In genomic region chr5:124330595-124330994, GRCh38 we compare ENCODE assay signal across 17 cellular contexts.
DNase-seq lines count a peak whose midpoint lies in the region; ATAC-seq and TF ChIP-seq lines count a peak whose summit lies in the region.
"Had no signal": no experiment of that assay in that cellular context is flagged by ENCODE, and none has a peak within 500 bp of the region (broad histone marks: within the 10 kb centered on the region; RNA-seq: fewer than 3 reads in every experiment).

No MANE protein-coding gene starts in this region.

- no peak overlapping the region for H3K27ac Mint-ChIP-seq in endothelial cell (ENCODE audit: unreplicated experiment)
- H3K27ac Mint-ChIP-seq: CD8-positive, alpha-beta memory T cell; HFFc6 had no signal

- intact Hi-C loops in mucosa of descending colon (cut with DNase I, micrococcal nuclease): no loop called here

- peak; percentile 21 for DNase-seq in H4 (ENCODE audit: low spot score)
- peak; percentile 42 for DNase-seq in amniotic epithelial cell (ENCODE audit: low read depth)
- DNase-seq in epithelial cell of esophagus (ENCODE audit: low read depth): peak; percentile 9
- DNase-seq in mucosa of descending colon: peak in 1 of 3 donors; percentile 6
- DNase-seq in NCI-H2081 treated with DMSO at 0.1 percent for 48 hours (lab: John Stamatoyannopoulos, UW): no peak
- DNase-seq in endothelial cell (ENCODE audit: low spot score): no peak
- DNase-seq in DMS79 treated with DMSO at 0.1 percent for 48 hours (lab: John Stamatoyannopoulos, UW): no peak
- DNase-seq: CD8-positive, alpha-beta memory T cell; DMS53; H7; HFFc6; NCI-H1105; NCI-H2107; NCI-H524; SJCRH30 had no signal

- no peaks in the 10 kb centered on the region for H3K36me3 Mint-ChIP-seq in endothelial cell (ENCODE audit: low read depth, unreplicated experiment)
- H3K36me3 Mint-ChIP-seq: CD8-positive, alpha-beta memory T cell had no signal

- H3K36me3 ChIP-seq in mucosa of descending colon (ENCODE audit: low read depth): no peaks in the 10 kb centered on the region
- H3K36me3 ChIP-seq: BLaER1 treated with 17β-estradiol and CSF1 and Interleukin-3, amounts not matched to agents 10 nM and 100 nM; SJCRH30 had no signal

- H3K4me3 ChIP-seq in epithelial cell of esophagus (ENCODE audit: low read length): no peak overlapping the region
- no peak overlapping the region for H3K4me3 ChIP-seq in mucosa of descending colon
- H3K4me3 ChIP-seq: BLaER1 treated with 17β-estradiol and CSF1 and Interleukin-3, amounts not matched to agents 10 nM and 100 nM; SJCRH30 had no signal

- H3K9me3 ChIP-seq in mucosa of descending colon: no peaks in the 10 kb centered on the region
- H3K9me3 ChIP-seq: SJCRH30 had no signal

- H3K4me1 ChIP-seq in mucosa of descending colon (ENCODE audit: low read depth): peaks cover 5% of the 10 kb centered on the region
- H3K4me1 ChIP-seq: BLaER1 treated with 17β-estradiol and CSF1 and Interleukin-3, amounts not matched to agents 10 nM and 100 nM; SJCRH30 had no signal

- H3K4me3 Mint-ChIP-seq in endothelial cell (ENCODE audit: unreplicated experiment): no peak overlapping the region
- H3K4me3 Mint-ChIP-seq: CD8-positive, alpha-beta memory T cell; HFFc6 had no signal

- H3K4me1 Mint-ChIP-seq in endothelial cell (ENCODE audit: unreplicated experiment): no peaks in the 10 kb centered on the region
- H3K4me1 Mint-ChIP-seq: CD8-positive, alpha-beta memory T cell had no signal

- TF ChIP-seq CTCF in epithelial cell of esophagus (IDR thresholded peaks at IDR 0.05; ENCODE audit: insufficient read depth, low read depth, low read length, missing control alignments) (no peak), mucosa of descending colon (IDR thresholded peaks at IDR 0.05) (no peak), endothelial cell (IDR thresholded peaks at IDR 0.05; ENCODE audit: unreplicated experiment) (no peak)

- ATAC-seq in mucosa of descending colon (peak; percentile 79), GM18517 (IDR thresholded peaks at IDR 0.05; ENCODE audit: unreplicated experiment) (no peak)

- no peaks in the 10 kb centered on the region for H3K9me3 Mint-ChIP-seq in endothelial cell (ENCODE audit: unreplicated experiment)

- H3K27me3 Mint-ChIP-seq in endothelial cell (ENCODE audit: unreplicated experiment): peaks cover 1% of the 10 kb centered on the region
- H3K27me3 Mint-ChIP-seq: CD8-positive, alpha-beta memory T cell had no signal

Comparison
In these comparisons a context has a peak if more than half of its experiments do, and no peak if none do; other contexts are left out.
1. DNase-seq: peak in H4 (single experiment), amniotic epithelial cell (single experiment) and epithelial cell of esophagus (single experiment); none in NCI-H2081 treated with DMSO at 0.1 percent for 48 hours (single experiment), endothelial cell (single experiment) and DMS79 treated with DMSO at 0.1 percent for 48 hours (single experiment).